Comparison of ENCODE assay signal across 1 cellular context in the genomic region with DNA sequence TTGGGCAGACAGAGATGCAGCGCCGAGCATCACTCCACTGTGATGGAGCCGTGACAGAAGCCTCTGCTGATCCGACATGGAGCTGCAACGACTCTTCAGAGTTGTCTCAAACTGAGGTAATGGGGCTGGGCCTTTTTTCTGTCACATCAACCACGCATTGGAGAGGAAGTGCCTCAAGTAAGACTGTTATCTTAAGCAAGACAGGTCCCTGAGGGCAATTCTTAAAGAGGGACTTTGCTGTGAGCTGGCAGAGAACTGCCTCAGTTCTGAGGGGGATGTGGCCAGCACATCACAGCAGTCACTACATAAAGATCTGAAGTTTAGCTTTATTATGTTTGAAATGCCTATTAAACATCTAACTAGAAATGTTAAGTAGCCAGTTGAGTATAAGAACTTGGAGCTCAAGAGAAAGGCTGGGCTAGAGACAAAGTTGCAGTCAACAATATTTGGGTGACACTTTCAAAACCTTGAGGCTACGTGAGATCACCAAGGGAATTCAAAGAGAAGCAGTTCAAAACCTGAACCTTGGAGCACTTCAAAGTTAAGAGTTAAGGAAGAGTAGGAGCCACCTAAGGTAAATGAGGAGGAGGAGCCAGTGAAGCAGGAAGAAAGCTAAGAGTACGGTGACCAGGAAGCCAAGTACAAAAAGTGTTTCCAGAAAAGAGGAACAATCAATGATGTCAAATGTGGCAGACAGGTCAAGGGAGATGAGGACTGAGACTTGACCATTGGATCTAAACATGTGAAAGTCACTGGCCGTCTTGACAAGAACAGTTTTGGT.
TF ChIP-seq lines count a peak whose summit lies in the region.

No MANE protein-coding gene starts in this region.

TF ChIP-seq in GM23338, 12 proteins besides CTCF, POLR2A, EP300 and RAD21 (continued from another document):
- TF ChIP-seq, protein P1, sequence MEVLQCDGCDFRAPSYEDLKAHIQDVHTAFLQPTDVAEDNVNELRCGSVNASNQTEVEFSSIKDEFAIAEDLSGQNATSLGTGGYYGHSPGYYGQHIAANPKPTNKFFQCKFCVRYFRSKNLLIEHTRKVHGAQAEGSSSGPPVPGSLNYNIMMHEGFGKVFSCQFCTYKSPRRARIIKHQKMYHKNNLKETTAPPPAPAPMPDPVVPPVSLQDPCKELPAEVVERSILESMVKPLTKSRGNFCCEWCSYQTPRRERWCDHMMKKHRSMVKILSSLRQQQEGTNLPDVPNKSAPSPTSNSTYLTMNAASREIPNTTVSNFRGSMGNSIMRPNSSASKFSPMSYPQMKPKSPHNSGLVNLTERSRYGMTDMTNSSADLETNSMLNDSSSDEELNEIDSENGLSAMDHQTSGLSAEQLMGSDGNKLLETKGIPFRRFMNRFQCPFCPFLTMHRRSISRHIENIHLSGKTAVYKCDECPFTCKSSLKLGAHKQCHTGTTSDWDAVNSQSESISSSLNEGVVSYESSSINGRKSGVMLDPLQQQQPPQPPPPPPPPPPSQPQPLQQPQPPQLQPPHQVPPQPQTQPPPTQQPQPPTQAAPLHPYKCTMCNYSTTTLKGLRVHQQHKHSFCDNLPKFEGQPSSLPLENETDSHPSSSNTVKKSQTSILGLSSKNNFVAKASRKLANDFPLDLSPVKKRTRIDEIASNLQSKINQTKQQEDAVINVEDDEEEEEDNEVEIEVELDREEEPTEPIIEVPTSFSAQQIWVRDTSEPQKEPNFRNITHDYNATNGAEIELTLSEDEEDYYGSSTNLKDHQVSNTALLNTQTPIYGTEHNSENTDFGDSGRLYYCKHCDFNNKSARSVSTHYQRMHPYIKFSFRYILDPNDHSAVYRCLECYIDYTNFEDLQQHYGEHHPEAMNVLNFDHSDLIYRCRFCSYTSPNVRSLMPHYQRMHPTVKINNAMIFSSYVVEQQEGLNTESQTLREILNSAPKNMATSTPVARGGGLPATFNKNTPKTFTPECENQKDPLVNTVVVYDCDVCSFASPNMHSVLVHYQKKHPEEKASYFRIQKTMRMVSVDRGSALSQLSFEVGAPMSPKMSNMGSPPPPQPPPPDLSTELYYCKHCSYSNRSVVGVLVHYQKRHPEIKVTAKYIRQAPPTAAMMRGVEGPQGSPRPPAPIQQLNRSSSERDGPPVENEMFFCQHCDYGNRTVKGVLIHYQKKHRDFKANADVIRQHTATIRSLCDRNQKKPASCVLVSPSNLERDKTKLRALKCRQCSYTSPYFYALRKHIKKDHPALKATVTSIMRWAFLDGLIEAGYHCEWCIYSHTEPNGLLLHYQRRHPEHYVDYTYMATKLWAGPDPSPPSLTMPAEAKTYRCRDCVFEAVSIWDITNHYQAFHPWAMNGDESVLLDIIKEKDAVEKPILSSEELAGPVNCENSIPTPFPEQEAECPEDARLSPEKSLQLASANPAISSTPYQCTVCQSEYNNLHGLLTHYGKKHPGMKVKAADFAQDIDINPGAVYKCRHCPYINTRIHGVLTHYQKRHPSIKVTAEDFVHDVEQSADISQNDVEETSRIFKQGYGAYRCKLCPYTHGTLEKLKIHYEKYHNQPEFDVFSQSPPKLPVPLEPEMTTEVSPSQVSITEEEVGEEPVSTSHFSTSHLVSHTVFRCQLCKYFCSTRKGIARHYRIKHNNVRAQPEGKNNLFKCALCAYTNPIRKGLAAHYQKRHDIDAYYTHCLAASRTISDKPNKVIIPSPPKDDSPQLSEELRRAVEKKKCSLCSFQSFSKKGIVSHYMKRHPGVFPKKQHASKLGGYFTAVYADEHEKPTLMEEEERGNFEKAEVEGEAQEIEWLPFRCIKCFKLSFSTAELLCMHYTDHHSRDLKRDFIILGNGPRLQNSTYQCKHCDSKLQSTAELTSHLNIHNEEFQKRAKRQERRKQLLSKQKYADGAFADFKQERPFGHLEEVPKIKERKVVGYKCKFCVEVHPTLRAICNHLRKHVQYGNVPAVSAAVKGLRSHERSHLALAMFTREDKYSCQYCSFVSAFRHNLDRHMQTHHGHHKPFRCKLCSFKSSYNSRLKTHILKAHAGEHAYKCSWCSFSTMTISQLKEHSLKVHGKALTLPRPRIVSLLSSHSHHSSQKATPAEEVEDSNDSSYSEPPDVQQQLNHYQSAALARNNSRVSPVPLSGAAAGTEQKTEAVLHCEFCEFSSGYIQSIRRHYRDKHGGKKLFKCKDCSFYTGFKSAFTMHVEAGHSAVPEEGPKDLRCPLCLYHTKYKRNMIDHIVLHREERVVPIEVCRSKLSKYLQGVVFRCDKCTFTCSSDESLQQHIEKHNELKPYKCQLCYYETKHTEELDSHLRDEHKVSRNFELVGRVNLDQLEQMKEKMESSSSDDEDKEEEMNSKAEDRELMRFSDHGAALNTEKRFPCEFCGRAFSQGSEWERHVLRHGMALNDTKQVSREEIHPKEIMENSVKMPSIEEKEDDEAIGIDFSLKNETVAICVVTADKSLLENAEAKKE (CRISPR knock-in tag; IDR thresholded peaks at IDR 0.05), result no peak
- TF ChIP-seq JUNB (IDR thresholded peaks at IDR 0.05; ENCODE audit: unreplicated experiment), result no peak
- TF ChIP-seq STAT1 (IDR thresholded peaks at IDR 0.05; ENCODE audit: unreplicated experiment), result no peak
- no peak for TF ChIP-seq EZH2 (IDR thresholded peaks at IDR 0.05; ENCODE audit: low read depth, unreplicated experiment)
- no peak for TF ChIP-seq CREB1 (CRISPR knock-in tag; IDR thresholded peaks at IDR 0.05; ENCODE audit: low read depth)
- no peak for TF ChIP-seq EZH2phosphoT487 (IDR thresholded peaks at IDR 0.05; ENCODE audit: unreplicated experiment)
TF ChIP-seq in GM23338: peak in this region for 0.
